In the genomic region with DNA sequence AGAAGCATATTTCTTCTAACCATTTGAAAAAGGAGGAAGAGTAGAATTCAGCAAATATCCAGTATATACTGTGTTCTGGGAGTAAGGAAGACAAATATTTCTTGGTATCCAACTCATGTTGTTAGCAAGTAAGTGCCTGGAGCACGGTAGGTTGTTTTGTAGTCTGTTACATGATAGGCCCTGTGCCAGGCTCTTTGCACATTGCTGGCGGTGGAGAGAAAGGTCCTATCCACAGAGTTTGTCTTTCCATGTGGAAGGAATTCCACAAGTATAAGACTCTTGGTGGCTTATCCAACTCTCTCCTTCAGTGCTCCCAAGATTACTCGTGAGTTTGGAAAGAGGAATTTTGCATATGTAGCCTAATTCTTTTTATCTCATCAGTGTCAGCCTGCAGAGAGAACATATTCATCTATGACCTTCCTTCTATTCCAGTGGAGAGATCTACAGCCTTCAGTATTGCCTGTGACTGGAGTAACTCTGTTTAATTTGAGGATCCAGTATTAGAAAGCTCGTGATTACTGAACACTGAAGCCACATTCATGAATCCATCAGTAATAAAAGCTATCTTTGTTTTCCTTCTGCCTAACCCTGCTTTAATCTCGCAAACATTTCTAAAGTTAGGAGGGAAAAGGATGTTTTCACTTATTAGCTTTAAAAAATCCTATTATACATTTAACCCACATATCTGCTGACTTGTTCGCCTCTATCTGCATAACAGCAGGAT, we compare ENCODE assay signal across 14 cellular contexts.
"Had no signal": no experiment of that assay in that cellular context is flagged by ENCODE, and none has a peak within 500 bp of the region (broad histone marks: within the 10 kb centered on the region; RNA-seq: fewer than 3 reads in every experiment).

No MANE protein-coding gene starts in this region.

- H3K4me1 ChIP-seq: foreskin keratinocyte, left lung had no signal

- H3K4me3 ChIP-seq: left lung, lung, right atrium auricular region had no signal

- H3K27me3 ChIP-seq: foreskin keratinocyte, left lung, neutrophil, right atrium auricular region had no signal

- FAIRE-seq: small intestine had no signal

- H3K27ac ChIP-seq: foreskin keratinocyte, left lung, neutrophil had no signal

- H3K9me3 ChIP-seq: neutrophil had no signal

- ATAC-seq: effector memory CD8-positive, alpha-beta T cell; foreskin keratinocyte; left lung; naive thymus-derived CD4-positive, alpha-beta T cell had no signal

- DNase-seq: effector memory CD8-positive, alpha-beta T cell; erythroblast; foreskin keratinocyte; islet precursor cell; left lung; naive thymus-derived CD4-positive, alpha-beta T cell; posterior cingulate gyrus; small intestine; stimulated activated CD4-positive, alpha-beta T cell treated with anti-CD3 and anti-CD28 coated beads, Interleukin-12 subunit alpha, Interleukin-12 subunit beta, amount 100 ng/mL, for 4 hours; stimulated activated naive CD4-positive, alpha-beta T cell; trophoblast cell had no signal

- H3K36me3 ChIP-seq: left lung, neutrophil, right atrium auricular region had no signal
